ENCODE assay signal across 8 cellular contexts in the genomic region with DNA sequence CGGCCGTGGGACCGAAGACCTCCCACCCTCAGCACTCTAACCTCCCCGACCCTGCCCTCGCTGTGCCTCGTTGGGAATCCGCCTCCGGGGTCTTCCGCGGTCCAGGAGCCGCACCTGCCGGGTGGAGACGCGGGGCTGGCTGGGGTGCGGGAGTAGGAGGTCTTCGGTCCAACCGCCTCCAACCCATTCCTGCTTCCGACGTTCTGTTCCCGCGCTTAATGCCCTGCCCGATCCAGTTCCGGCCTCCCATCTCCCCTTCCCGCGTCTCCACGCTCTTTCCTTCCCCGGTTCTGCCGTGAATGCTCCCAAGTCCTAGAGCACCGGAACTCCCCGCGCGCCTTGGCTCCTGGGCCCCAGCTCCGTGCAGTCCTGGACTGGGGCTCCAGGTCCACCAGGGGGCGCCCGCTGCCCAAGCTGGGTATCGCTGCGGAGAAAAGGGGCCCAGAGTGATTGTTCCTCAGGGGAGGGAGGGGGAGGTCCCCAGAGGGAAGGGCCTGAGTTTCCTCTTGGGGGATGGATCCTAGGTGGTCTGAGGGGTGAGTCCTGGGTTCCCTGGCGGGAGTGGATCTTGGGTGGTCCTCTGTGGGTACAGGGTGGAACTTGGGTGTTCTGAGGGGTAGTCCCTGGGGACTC. TPM values are rescaled to one million over a fixed set of nuclear protein-coding genes. Genes with fewer than 3 reads are reported as not detected.
DNase-seq lines count a peak whose midpoint lies in the region; ATAC-seq, FAIRE-seq and TF ChIP-seq lines count a peak whose summit lies in the region.

No MANE protein-coding gene starts in this region.

- peak overlapping the region; percentile 94 for H3K4me3 Mint-ChIP-seq in activated CD4-positive, alpha-beta T cell treated with anti-CD3 and anti-CD28 coated beads, Interleukin-2, amount 10 ng/mL, durations not matched to agents 24 days and 14 days

- FAIRE-seq in GM12892 (lab: Jason Lieb, UNC), result peak; percentile 91

- peak; percentile 96 for TF ChIP-seq CTCF in coronary artery (IDR thresholded peaks at IDR 0.05)

- no peak for TF ChIP-seq POLR2A in GM12892 (IDR thresholded peaks at IDR 0.05; ENCODE audit: low read depth, low read length)

- no peaks in the 10 kb centered on the region for H3K27me3 Mint-ChIP-seq in activated CD4-positive, alpha-beta T cell treated with anti-CD3 and anti-CD28 coated beads, Interleukin-2, amount 10 ng/mL, durations not matched to agents 24 days and 14 days

- ATAC-seq in HG03045 (IDR thresholded peaks at IDR 0.05; ENCODE audit: unreplicated experiment) (peak; percentile 51), left lobe of liver (peak; percentile 89), GM18861 (IDR thresholded peaks at IDR 0.05; ENCODE audit: unreplicated experiment) (no peak)

- peak overlapping the region; percentile 80 for H3K4me3 ChIP-seq in coronary artery

- H3K27ac ChIP-seq in coronary artery, result peak overlapping the region; percentile 27 to 74

- peak overlapping the region; percentile 95 for H3K27ac Mint-ChIP-seq in activated CD4-positive, alpha-beta T cell treated with anti-CD3 and anti-CD28 coated beads, Interleukin-2, amount 10 ng/mL, durations not matched to agents 24 days and 14 days

- H3K9me3 Mint-ChIP-seq in activated CD4-positive, alpha-beta T cell treated with anti-CD3 and anti-CD28 coated beads, Interleukin-2, amount 10 ng/mL, durations not matched to agents 24 days and 14 days, result no peaks in the 10 kb centered on the region

- intact Hi-C loops in activated CD4-positive, alpha-beta T cell treated with anti-CD3 and anti-CD28 coated beads, Interleukin-2, amount 10 ng/mL, durations not matched to agents 24 days and 14 days (cut with micrococcal nuclease), result loop anchor here (1.0 to 5.0 kb wide), 8 partner anchors 14 to 347 kb away; partner anchors contain the start of genes DENND1C, GPR108 and VAV1

- peaks cover 34% of the 10 kb centered on the region for H3K4me1 Mint-ChIP-seq in activated CD4-positive, alpha-beta T cell treated with anti-CD3 and anti-CD28 coated beads, Interleukin-2, amount 10 ng/mL, durations not matched to agents 24 days and 14 days

- H3K36me3 Mint-ChIP-seq in activated CD4-positive, alpha-beta T cell treated with anti-CD3 and anti-CD28 coated beads, Interleukin-2, amount 10 ng/mL, durations not matched to agents 24 days and 14 days (ENCODE audit: low read depth), result no peaks in the 10 kb centered on the region

- peak; percentile 89 for DNase-seq in GM12892 (ENCODE audit: insufficient read length)
- DNase-seq in NCI-H524 (lab: John Stamatoyannopoulos, UW), result peak; percentile 81 to 84
- DNase-seq in activated CD4-positive, alpha-beta T cell treated with anti-CD3 and anti-CD28 coated beads, Interleukin-2, amount 10 ng/mL, durations not matched to agents 24 days and 14 days, result peak; percentile 97
- no peak for DNase-seq in coronary artery (ENCODE audit: low spot score)
- DNase-seq in left lobe of liver (ENCODE audit: low spot score), result peak; percentile 84
- DNase-seq in stimulated activated CD4-positive, alpha-beta T cell treated with anti-CD3 and anti-CD28 coated beads, Interleukin-1b, Interleukin-23, amount 100 ng/mL, for 24 hours (ENCODE audit: low read depth in 4 of 4, low spot score in 1 of 4), result peak; percentile 92 to 96 (median 93)

RNA-seq across cellular contexts. Expression of gene TNFSF9, which starts 14.1 kb away (rescaled TPM):
- polyA plus RNA-seq in GM12892 (2012; ENCODE audit: missing spikeins), result 43.7 TPM
- total RNA-seq in activated CD4-positive, alpha-beta T cell treated with anti-CD3 and anti-CD28 coated beads, Interleukin-2, amount 10 ng/mL, durations not matched to agents 24 days and 14 days, result 6.1 and 6.4 TPM in 2 replicates
- 0.13 TPM for total RNA-seq in left lobe of liver

RNA-seq across cellular contexts. Expression of gene TUBB4A, which starts 14.7 kb away (rescaled TPM):
- 1.5 TPM for polyA plus RNA-seq in GM12892 (2012; ENCODE audit: missing spikeins)
- total RNA-seq in activated CD4-positive, alpha-beta T cell treated with anti-CD3 and anti-CD28 coated beads, Interleukin-2, amount 10 ng/mL, durations not matched to agents 24 days and 14 days, result 2.8 and 3.3 TPM in 2 replicates
- 0.70 TPM for total RNA-seq in left lobe of liver

RNA-seq across cellular contexts. Expression of gene DENND1C, which starts 35.2 kb away (rescaled TPM):
- polyA plus RNA-seq in GM12892 (2012; ENCODE audit: missing spikeins), result 20.8 TPM
- 63.7 and 67.6 TPM in 2 replicates for total RNA-seq in activated CD4-positive, alpha-beta T cell treated with anti-CD3 and anti-CD28 coated beads, Interleukin-2, amount 10 ng/mL, durations not matched to agents 24 days and 14 days
- 1.1 TPM for total RNA-seq in left lobe of liver

RNA-seq across cellular contexts. Expression of gene CRB3, which starts 52.7 kb away (rescaled TPM):
- polyA plus RNA-seq in GM12892 (2012; ENCODE audit: missing spikeins), result 0.66 TPM
- total RNA-seq in activated CD4-positive, alpha-beta T cell treated with anti-CD3 and anti-CD28 coated beads, Interleukin-2, amount 10 ng/mL, durations not matched to agents 24 days and 14 days, result 0.26 and 0.33 TPM in 2 replicates
- 25.9 TPM for total RNA-seq in left lobe of liver

RNA-seq across cellular contexts. Expression of gene SLC25A23, which starts 57.2 kb away (rescaled TPM):
- 38.4 TPM for polyA plus RNA-seq in GM12892 (2012; ENCODE audit: missing spikeins)
- 21.0 and 22.0 TPM in 2 replicates for total RNA-seq in activated CD4-positive, alpha-beta T cell treated with anti-CD3 and anti-CD28 coated beads, Interleukin-2, amount 10 ng/mL, durations not matched to agents 24 days and 14 days
- 40.3 TPM for total RNA-seq in left lobe of liver

Comparison
In these comparisons a context has a peak if more than half of its experiments do, and no peak if none do; other contexts are left out.
1. RNA of gene DENND1C, which starts 35.2 kb away (total RNA-seq): 63.7 to 67.6 TPM in activated CD4-positive, alpha-beta T cell treated with anti-CD3 and anti-CD28 coated beads, Interleukin-2, amount 10 ng/mL, durations not matched to agents 24 days and 14 days; 1.1 TPM in left lobe of liver (single experiment); every median in the first group is over 10 times any median in the second.